Comparison of ENCODE assay signal across 9 cellular contexts in genomic region chr2:219598308-219599078, GRCh38. TPM values are rescaled to one million over a fixed set of nuclear protein-coding genes. Genes with fewer than 3 reads are reported as not detected.
A peak's percentile ranks its signal among the peaks of the same experiment; 100 is the strongest.
DNase-seq lines count a peak whose midpoint lies in the region; ATAC-seq, FAIRE-seq and TF ChIP-seq lines count a peak whose summit lies in the region.
"Had no signal": no experiment of that assay in that cellular context is flagged by ENCODE, and none has a peak within 500 bp of the region (broad histone marks: within the 10 kb centered on the region; RNA-seq: fewer than 3 reads in every experiment).

No MANE protein-coding gene starts in this region.

- H3K27me3 ChIP-seq in thyroid gland: no peaks in the 10 kb centered on the region

- H3K27ac Mint-ChIP-seq in activated naive CD4-positive, alpha-beta T cell treated with anti-CD3 and anti-CD28 coated beads, Interleukin-2, amount 50 U/mL, for 24 hours: peak overlapping the region; percentile 97
- peak overlapping the region; percentile 96 for H3K27ac Mint-ChIP-seq in activated T-helper 1 cell treated with anti-CD3 and anti-CD28 coated beads, Interleukin-12 subunit alpha, Interleukin-12 subunit beta, Interleukin-2, Interleukin-4 antibody, amounts not matched to agents 30 ng/mL and 10 ng/mL and 1 ng/mL, durations not matched to agents 14 hours and 24 hours and 36 hours

- peaks cover 5 to 17% of the 10 kb centered on the region in 2 donors for H3K36me3 ChIP-seq in kidney (ENCODE audit: control insufficient read depth in 1 of 2, insufficient read depth in 2 of 2, low read length in 2 of 2)
- H3K36me3 ChIP-seq in thyroid gland: peaks cover 6 to 17% of the 10 kb centered on the region in 2 donors

- H3K9me3 Mint-ChIP-seq in activated naive CD4-positive, alpha-beta T cell treated with anti-CD3 and anti-CD28 coated beads, Interleukin-2, amount 50 U/mL, for 24 hours: no peaks in the 10 kb centered on the region
- no peaks in the 10 kb centered on the region for H3K9me3 Mint-ChIP-seq in activated T-helper 1 cell treated with anti-CD3 and anti-CD28 coated beads, Interleukin-12 subunit alpha, Interleukin-12 subunit beta, Interleukin-2, Interleukin-4 antibody, amounts not matched to agents 30 ng/mL and 10 ng/mL and 1 ng/mL, durations not matched to agents 14 hours and 24 hours and 36 hours

- FAIRE-seq in kidney (lab: Jason Lieb, UNC): no peak

- peak overlapping the region; percentile 77 to 90 for H3K4me3 ChIP-seq in kidney (ENCODE audit: low read length in 2 of 2)
- H3K4me3 ChIP-seq in thyroid gland (replicated peaks in 1 of 3): peak overlapping the region; percentile 35 to 77 (median 54)

- H3K9me3 ChIP-seq in kidney (ENCODE audit: control insufficient read depth in 1 of 2, low read length in 2 of 2) (no peaks in the 10 kb centered on the region), thyroid gland (no peaks in the 10 kb centered on the region)

- ATAC-seq in HG02852 (IDR thresholded peaks at IDR 0.05; ENCODE audit: unreplicated experiment): no peak
- no peak for ATAC-seq in HG03571 (IDR thresholded peaks at IDR 0.05; ENCODE audit: unreplicated experiment)
- ATAC-seq in HG02938 (IDR thresholded peaks at IDR 0.05; ENCODE audit: unreplicated experiment): no peak

- no peak for DNase-seq in activated naive CD4-positive, alpha-beta T cell treated with anti-CD3 and anti-CD28 coated beads, Interleukin-2, amount 50 U/mL, for 16 hours
- DNase-seq in activated T-helper 1 cell treated with anti-CD3 and anti-CD28 coated beads, Interleukin-12 subunit alpha, Interleukin-12 subunit beta, Interleukin-2, Interleukin-4 antibody, amounts not matched to agents 30 ng/mL and 10 ng/mL and 1 ng/mL, durations not matched to agents 14 hours and 24 hours and 36 hours (ENCODE audit: low spot score): no peak
- DNase-seq in kidney: no peak
- peak in 1 of 2 donors; percentile 23 for DNase-seq in thyroid gland

- 26 to 29% methylated on average over 9 of the region's 9 CpGs for WGBS in thyroid gland, 2 donors

- no peak for TF ChIP-seq POLR2A in thyroid gland (IDR thresholded peaks at IDR 0.05)

- TF ChIP-seq CTCF in kidney (IDR thresholded peaks at IDR 0.05; ENCODE audit: borderline replicate concordance, extremely low read depth, insufficient read depth): no peak
- no peak for TF ChIP-seq CTCF in thyroid gland (IDR thresholded peaks at IDR 0.05)

- H3K36me3 Mint-ChIP-seq in activated naive CD4-positive, alpha-beta T cell treated with anti-CD3 and anti-CD28 coated beads, Interleukin-2, amount 50 U/mL, for 24 hours: peaks cover 5% of the 10 kb centered on the region
- peaks cover 6% of the 10 kb centered on the region for H3K36me3 Mint-ChIP-seq in activated T-helper 1 cell treated with anti-CD3 and anti-CD28 coated beads, Interleukin-12 subunit alpha, Interleukin-12 subunit beta, Interleukin-2, Interleukin-4 antibody, amounts not matched to agents 30 ng/mL and 10 ng/mL and 1 ng/mL, durations not matched to agents 14 hours and 24 hours and 36 hours (ENCODE audit: low read depth)

- no peaks in the 10 kb centered on the region for H3K27me3 Mint-ChIP-seq in activated naive CD4-positive, alpha-beta T cell treated with anti-CD3 and anti-CD28 coated beads, Interleukin-2, amount 50 U/mL, for 24 hours
- H3K27me3 Mint-ChIP-seq in activated T-helper 1 cell treated with anti-CD3 and anti-CD28 coated beads, Interleukin-12 subunit alpha, Interleukin-12 subunit beta, Interleukin-2, Interleukin-4 antibody, amounts not matched to agents 30 ng/mL and 10 ng/mL and 1 ng/mL, durations not matched to agents 14 hours and 24 hours and 36 hours (ENCODE audit: insufficient read depth): no peaks in the 10 kb centered on the region

- H3K4me1 Mint-ChIP-seq in activated naive CD4-positive, alpha-beta T cell treated with anti-CD3 and anti-CD28 coated beads, Interleukin-2, amount 50 U/mL, for 24 hours: peaks cover 11% of the 10 kb centered on the region
- peaks cover 26% of the 10 kb centered on the region for H3K4me1 Mint-ChIP-seq in activated T-helper 1 cell treated with anti-CD3 and anti-CD28 coated beads, Interleukin-12 subunit alpha, Interleukin-12 subunit beta, Interleukin-2, Interleukin-4 antibody, amounts not matched to agents 30 ng/mL and 10 ng/mL and 1 ng/mL, durations not matched to agents 14 hours and 24 hours and 36 hours (ENCODE audit: low read depth)

- peak overlapping the region; percentile 97 for H3K4me3 Mint-ChIP-seq in activated naive CD4-positive, alpha-beta T cell treated with anti-CD3 and anti-CD28 coated beads, Interleukin-2, amount 50 U/mL, for 24 hours
- H3K4me3 Mint-ChIP-seq in activated T-helper 1 cell treated with anti-CD3 and anti-CD28 coated beads, Interleukin-12 subunit alpha, Interleukin-12 subunit beta, Interleukin-2, Interleukin-4 antibody, amounts not matched to agents 30 ng/mL and 10 ng/mL and 1 ng/mL, durations not matched to agents 14 hours and 24 hours and 36 hours: peak overlapping the region; percentile 90

- H3K27ac ChIP-seq in kidney (ENCODE audit: low read depth in 2 of 2, low read length in 2 of 2): peak overlapping the region; percentile 93 to 98
- peak overlapping the region; percentile 79 to 91 (median 89) for H3K27ac ChIP-seq in thyroid gland

- intact Hi-C loops in activated T-helper 1 cell treated with anti-CD3 and anti-CD28 coated beads, Interleukin-12 subunit alpha, Interleukin-12 subunit beta, Interleukin-2, Interleukin-4 antibody, amounts not matched to agents 30 ng/mL and 10 ng/mL and 1 ng/mL, durations not matched to agents 14 hours and 24 hours and 36 hours (cut with micrococcal nuclease): loop anchor here (5.0 kb wide), 2 partner anchors 1031 to 1919 kb away; partner anchors contain the start of genes CNOT9 and USP37
- intact Hi-C loops in kidney (cut with DNase I): no loop called here
- intact Hi-C loops in thyroid gland (cut with DNase I): loop anchor here (2.0 kb wide), 1 partner anchor 50 kb away; no protein-coding TSS in a partner anchor

- H3K9ac ChIP-seq in kidney (ENCODE audit: low read length in 2 of 2): peak overlapping the region; percentile 67 to 88

- H3K4me1 ChIP-seq in kidney (ENCODE audit: control insufficient read depth in 1 of 2, insufficient read depth in 1 of 2, low read depth in 1 of 2, low read length in 2 of 2): peaks cover 10 to 13% of the 10 kb centered on the region in 2 donors
- peaks cover 0 to 13% of the 10 kb centered on the region in 2 donors for H3K4me1 ChIP-seq in thyroid gland

RNA-seq across cellular contexts. Expression of gene STK11IP, which starts 0.8 kb away (rescaled TPM):
- total RNA-seq in activated T-helper 1 cell treated with anti-CD3 and anti-CD28 coated beads, Interleukin-12 subunit alpha, Interleukin-12 subunit beta, Interleukin-2, Interleukin-4 antibody, amounts not matched to agents 30 ng/mL and 10 ng/mL and 1 ng/mL, durations not matched to agents 14 hours and 24 hours and 36 hours: 38.0 and 38.9 TPM in 2 replicates
- total RNA-seq in kidney (33.7 TPM), thyroid gland (10 to 100 TPM; 14.6 to 25.0 (median 19.7) TPM)
- 12.5 TPM for polyA plus RNA-seq in kidney (ENCODE audit: insufficient read depth, low read depth, low replicate concordance)

RNA-seq across cellular contexts. Expression of gene INHA, which starts 26.4 kb away (rescaled TPM):
- not detected in 2 replicates for total RNA-seq in activated T-helper 1 cell treated with anti-CD3 and anti-CD28 coated beads, Interleukin-12 subunit alpha, Interleukin-12 subunit beta, Interleukin-2, Interleukin-4 antibody, amounts not matched to agents 30 ng/mL and 10 ng/mL and 1 ng/mL, durations not matched to agents 14 hours and 24 hours and 36 hours
- 1.2 TPM for total RNA-seq in kidney
- polyA plus RNA-seq in kidney (ENCODE audit: insufficient read depth, low read depth, low replicate concordance): 2.5 TPM
- total RNA-seq in thyroid gland: 1 to 10 TPM in 1 of 4 donors, under 1 TPM in 2, not detected in 1; 0.50 to 1.1 (median 0.81) TPM
- total RNA-seq: pulmonary artery endothelial cell had no signal

RNA-seq across cellular contexts. Expression of gene OBSL1, which starts 27.2 kb away (rescaled TPM):
- 0.21 and 0.24 TPM in 2 replicates for total RNA-seq in activated T-helper 1 cell treated with anti-CD3 and anti-CD28 coated beads, Interleukin-12 subunit alpha, Interleukin-12 subunit beta, Interleukin-2, Interleukin-4 antibody, amounts not matched to agents 30 ng/mL and 10 ng/mL and 1 ng/mL, durations not matched to agents 14 hours and 24 hours and 36 hours
- total RNA-seq in kidney (123 TPM), thyroid gland (100 to 1,000 TPM; 142 to 200 (median 170) TPM)
- polyA plus RNA-seq in kidney (ENCODE audit: insufficient read depth, low read depth, low replicate concordance): 89.5 TPM

RNA-seq across cellular contexts. Expression of gene SLC4A3, which starts 28.9 kb away (rescaled TPM):
- total RNA-seq in activated T-helper 1 cell treated with anti-CD3 and anti-CD28 coated beads, Interleukin-12 subunit alpha, Interleukin-12 subunit beta, Interleukin-2, Interleukin-4 antibody, amounts not matched to agents 30 ng/mL and 10 ng/mL and 1 ng/mL, durations not matched to agents 14 hours and 24 hours and 36 hours: 0.17 TPM in 1 of 2 replicates, not detected in the other
- total RNA-seq in kidney (4.9 TPM), thyroid gland (1 to 10 TPM; 1.2 to 3.2 (median 2.8) TPM)
- polyA plus RNA-seq in kidney (ENCODE audit: insufficient read depth, low read depth, low replicate concordance): 5.2 TPM

RNA-seq across cellular contexts. Expression of gene TMEM198, which starts 54.7 kb away (rescaled TPM):
- 2.9 and 3.3 TPM in 2 replicates for total RNA-seq in activated T-helper 1 cell treated with anti-CD3 and anti-CD28 coated beads, Interleukin-12 subunit alpha, Interleukin-12 subunit beta, Interleukin-2, Interleukin-4 antibody, amounts not matched to agents 30 ng/mL and 10 ng/mL and 1 ng/mL, durations not matched to agents 14 hours and 24 hours and 36 hours
- total RNA-seq in kidney (4.5 TPM), thyroid gland (10 to 100 TPM in 1 of 4 donors, 1 to 10 TPM in 3; 4.6 to 10.9 (median 5.4) TPM)
- polyA plus RNA-seq in kidney (ENCODE audit: insufficient read depth, low read depth, low replicate concordance): 4.2 TPM
- total RNA-seq: pulmonary artery endothelial cell had no signal

Comparison
In these comparisons a context has a peak if more than half of its experiments do, and no peak if none do; other contexts are left out.
1. RNA of gene OBSL1, which starts 27.2 kb away (total RNA-seq): 142 to 200 TPM in thyroid gland and 123 TPM in kidney (single experiment); 0.21 to 0.24 TPM in activated T-helper 1 cell treated with anti-CD3 and anti-CD28 coated beads, Interleukin-12 subunit alpha, Interleukin-12 subunit beta, Interleukin-2, Interleukin-4 antibody, amounts not matched to agents 30 ng/mL and 10 ng/mL and 1 ng/mL, durations not matched to agents 14 hours and 24 hours and 36 hours; every median in the first group is over 10 times any median in the second.